Comparison of ENCODE assay signal across 9 cellular contexts in the genomic region with DNA sequence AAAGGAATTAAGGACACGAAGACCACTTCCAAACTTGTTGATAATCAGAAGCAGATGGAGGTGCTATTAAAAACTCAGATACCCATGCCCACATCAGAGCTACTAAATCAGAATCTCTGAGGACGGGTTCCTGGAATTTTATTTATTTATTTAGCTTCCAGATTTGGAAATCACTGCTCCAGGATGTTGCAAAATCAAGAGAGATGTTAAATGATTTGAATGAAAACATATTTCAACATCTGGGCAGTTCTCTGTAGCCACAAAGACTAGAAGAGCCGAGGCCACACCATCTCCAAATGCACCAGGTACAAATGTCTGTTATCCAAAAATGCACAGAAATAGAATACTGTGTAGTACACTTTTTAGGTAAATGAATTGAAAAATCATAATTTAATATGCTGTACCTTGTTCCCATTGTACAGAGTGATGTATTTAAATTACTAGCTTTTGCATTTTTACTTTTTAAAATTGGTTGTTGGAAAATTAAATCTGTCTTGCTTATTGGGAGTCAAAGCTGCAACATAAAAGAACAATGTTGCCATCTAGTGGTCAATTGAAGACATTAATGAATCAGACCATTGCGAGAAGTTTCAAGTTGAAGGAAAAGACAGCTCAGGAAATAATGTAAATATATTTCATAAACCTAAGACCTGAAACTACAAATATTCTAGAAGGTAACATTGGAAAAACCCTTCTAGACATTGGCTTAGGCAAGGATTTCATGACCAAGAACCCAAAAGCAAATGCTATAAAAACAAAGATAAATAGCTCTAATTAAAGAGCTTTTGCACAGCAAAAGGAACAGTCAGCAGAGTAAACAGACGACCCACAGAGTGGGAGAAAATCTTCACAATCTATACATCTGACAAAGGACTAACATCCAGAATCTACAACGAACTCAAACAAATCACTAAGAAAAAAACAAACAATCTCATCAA.
A peak's percentile ranks its signal among the peaks of the same experiment; 100 is the strongest.
DNase-seq lines count a peak whose midpoint lies in the region; ATAC-seq and TF ChIP-seq lines count a peak whose summit lies in the region.
"Had no signal": no experiment of that assay in that cellular context is flagged by ENCODE, and none has a peak within 500 bp of the region (broad histone marks: within the 10 kb centered on the region; RNA-seq: fewer than 3 reads in every experiment).

No MANE protein-coding gene starts in this region.

- no peaks in the 10 kb centered on the region for H3K4me1 Mint-ChIP-seq in stimulated activated effector memory CD8-positive, alpha-beta T cell treated with anti-CD3 and anti-CD28 coated beads, Interleukin-12 subunit alpha, Interleukin-12 subunit beta, amount 100 ng/mL, for 72 hours
- H3K4me1 Mint-ChIP-seq: central memory CD8-positive, alpha-beta T cell had no signal

- DNase-seq in Right ventricle myocardium inferior (ENCODE audit: missing footprints) (no peak), cardiac septum (ENCODE audit: low spot score) (no peak), RPMI8226 (peak; percentile 40), fibroblast of lung (ENCODE audit: low read depth in 2 of 2) (peak; percentile 38 to 90), ovary (no peak), GOT3 (lab: John Stamatoyannopoulos, UW) (no peak)
- DNase-seq in stimulated activated effector memory CD8-positive, alpha-beta T cell treated with anti-CD3 and anti-CD28 coated beads, Interleukin-12 subunit alpha, Interleukin-12 subunit beta, amount 100 ng/mL, for 72 hours (ENCODE audit: low spot score in 2 of 2) = no peak

- no peaks in the 10 kb centered on the region for H3K79me2 ChIP-seq in fibroblast of lung (ENCODE audit: control insufficient read depth, insufficient read depth, low read length)

- TF ChIP-seq EP300 in ovary (IDR thresholded peaks at IDR 0.05) = no peak

- no peaks in the 10 kb centered on the region for H4K20me1 ChIP-seq in fibroblast of lung (ENCODE audit: control insufficient read depth, extremely low read depth, insufficient read depth, low read length)

- intact Hi-C loops in Right ventricle myocardium inferior (cut with DNase I) = loop anchor here (1.0 to 10.0 kb wide), 3 partner anchors 78 to 1002 kb away; no protein-coding TSS in a partner anchor
- intact Hi-C loops in cardiac septum (cut with DNase I) = loop anchor here (1.0 to 5.0 kb wide), 2 partner anchors 78 to 755 kb away; no protein-coding TSS in a partner anchor
- intact Hi-C loops in ovary (cut with DNase I) = loop anchor here in 2 of 4 donors (10.0 kb wide), 2 partner anchors 82 to 752 kb away; no protein-coding TSS in a partner anchor

- no peaks in the 10 kb centered on the region for H3K27me3 ChIP-seq in fibroblast of lung (ENCODE audit: control insufficient read depth, insufficient read depth, low read length)
- no peaks in the 10 kb centered on the region for H3K27me3 ChIP-seq in ovary

- peak; percentile 26 for ATAC-seq in Right ventricle myocardium inferior
- peak; percentile 62 for ATAC-seq in HG03280 (IDR thresholded peaks at IDR 0.05; ENCODE audit: unreplicated experiment)
- ATAC-seq in stimulated activated effector memory CD8-positive, alpha-beta T cell treated with anti-CD3 and anti-CD28 coated beads, Interleukin-12 subunit alpha, Interleukin-12 subunit beta, amount 100 ng/mL, for 72 hours = no peak

- H3K36me3 ChIP-seq in fibroblast of lung (ENCODE audit: control insufficient read depth, insufficient read depth, low read length) = no peaks in the 10 kb centered on the region
- H3K36me3 ChIP-seq in ovary = no peaks in the 10 kb centered on the region

- no peaks in the 10 kb centered on the region for H3K9me3 ChIP-seq in fibroblast of lung (ENCODE audit: control insufficient read depth, insufficient read depth, low read depth, low read length)
- no peaks in the 10 kb centered on the region for H3K9me3 ChIP-seq in ovary

- H3K9ac ChIP-seq in fibroblast of lung (ENCODE audit: insufficient read depth, low read length) = no peak overlapping the region

- no peak overlapping the region for H2AFZ ChIP-seq in fibroblast of lung (ENCODE audit: low read length)

- TF ChIP-seq POLR2A in ovary (IDR thresholded peaks at IDR 0.05) = no peak

- H3K27ac ChIP-seq in fibroblast of lung (ENCODE audit: insufficient read depth, low read length) (no peak overlapping the region), ovary (no peak overlapping the region)

- no peak overlapping the region for H3K4me2 ChIP-seq in fibroblast of lung (ENCODE audit: extremely low read depth, insufficient read depth, low read length)

- 25 to 28% (median 27%) methylated on average over 6 of the region's 6 CpGs for WGBS in ovary, 3 donors

- H3K4me1 ChIP-seq in fibroblast of lung (ENCODE audit: control insufficient read depth, extremely low read depth, insufficient read depth, low read length) (peaks cover 3% of the 10 kb centered on the region), ovary (ENCODE audit: insufficient read depth) (peaks cover 2% of the 10 kb centered on the region)

- TF ChIP-seq CTCF in fibroblast of lung (conservative IDR thresholded peaks at IDR 0.05 in 1 of 2, IDR thresholded peaks at IDR 0.05 in 1 of 2; ENCODE audit: low read depth in 1 of 2, low read length in 2 of 2) (peak; percentile 16 to 41), ovary (IDR thresholded peaks at IDR 0.05) (peak; percentile 42 to 66 (median 48))

- no peak overlapping the region for H3K4me3 Mint-ChIP-seq in stimulated activated effector memory CD8-positive, alpha-beta T cell treated with anti-CD3 and anti-CD28 coated beads, Interleukin-12 subunit alpha, Interleukin-12 subunit beta, amount 100 ng/mL, for 72 hours
- H3K4me3 Mint-ChIP-seq: central memory CD8-positive, alpha-beta T cell had no signal

- no peak overlapping the region for H3K4me3 ChIP-seq in fibroblast of lung (replicated peaks in 1 of 4; ENCODE audit: control extremely low read depth in 1 of 4, insufficient read depth in 1 of 4, low read depth in 3 of 4, low read length in 4 of 4)
- H3K4me3 ChIP-seq in ovary = no peak overlapping the region

- H3K9me3 Mint-ChIP-seq in stimulated activated effector memory CD8-positive, alpha-beta T cell treated with anti-CD3 and anti-CD28 coated beads, Interleukin-12 subunit alpha, Interleukin-12 subunit beta, amount 100 ng/mL, for 72 hours = no peaks in the 10 kb centered on the region
- H3K9me3 Mint-ChIP-seq: central memory CD8-positive, alpha-beta T cell had no signal

- H3K27ac Mint-ChIP-seq in stimulated activated effector memory CD8-positive, alpha-beta T cell treated with anti-CD3 and anti-CD28 coated beads, Interleukin-12 subunit alpha, Interleukin-12 subunit beta, amount 100 ng/mL, for 72 hours = no peak overlapping the region

- no peaks in the 10 kb centered on the region for H3K36me3 Mint-ChIP-seq in stimulated activated effector memory CD8-positive, alpha-beta T cell treated with anti-CD3 and anti-CD28 coated beads, Interleukin-12 subunit alpha, Interleukin-12 subunit beta, amount 100 ng/mL, for 72 hours

Comparison
In these comparisons a context has a peak if more than half of its experiments do, and no peak if none do; other contexts are left out.
1. DNase-seq: peak in RPMI8226 (single experiment) and fibroblast of lung (2 of 2); none in Right ventricle myocardium inferior (single experiment), cardiac septum (single experiment), ovary (0 of 5), stimulated activated effector memory CD8-positive, alpha-beta T cell treated with anti-CD3 and anti-CD28 coated beads, Interleukin-12 subunit alpha, Interleukin-12 subunit beta, amount 100 ng/mL, for 72 hours (0 of 2) and GOT3 (single experiment).